In the genomic region with DNA sequence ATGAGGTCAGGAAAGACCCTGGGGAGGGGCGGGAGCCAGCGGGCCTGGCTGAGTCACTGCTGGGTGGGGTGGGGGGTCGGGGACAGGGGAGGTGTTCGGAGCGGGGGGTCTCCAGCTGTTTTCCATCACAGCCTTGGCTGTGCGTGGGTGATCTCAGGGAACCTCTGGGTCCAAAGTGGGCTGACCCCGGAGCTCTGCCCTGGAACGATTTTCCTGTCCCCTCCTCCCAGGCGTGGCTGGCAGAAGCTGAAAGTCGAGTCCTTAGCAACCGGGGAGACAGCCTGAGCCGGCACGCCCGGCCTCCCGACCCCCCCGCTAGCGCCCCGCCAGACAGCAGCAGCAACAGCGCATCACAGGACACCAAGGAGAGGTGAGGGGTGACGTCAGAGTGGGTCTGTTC, we compare ENCODE assay signal across 33 cellular contexts. TPM values are rescaled to one million over a fixed set of nuclear protein-coding genes. Genes with fewer than 3 reads are reported as not detected.
DNase-seq lines count a peak whose midpoint lies in the region; ATAC-seq and TF ChIP-seq lines count a peak whose summit lies in the region.
"Had no signal": no experiment of that assay in that cellular context is flagged by ENCODE, and none has a peak within 500 bp of the region (broad histone marks: within the 10 kb centered on the region; RNA-seq: fewer than 3 reads in every experiment).

No MANE protein-coding gene starts in this region.

- BruUV-seq in MCF 10A (replicated peaks; lab: Mats Ljungman, UMichigan) (no TSS peak), mammary epithelial cell (replicated peaks; lab: Mats Ljungman, UMichigan) (no TSS peak)

- H3K9ac ChIP-seq in mammary epithelial cell (ENCODE audit: insufficient read depth, low read length), result no peak overlapping the region

- CTCF ChIA-PET in MCF 10A (lab: Yijun Ruan, JAX), result no interaction called here
- CTCF ChIA-PET in mammary epithelial cell (lab: Charles Lee; ENCODE audit: low non-redundant PET), result no interaction called here

- H3K4me2 ChIP-seq in mammary epithelial cell (ENCODE audit: insufficient read depth, low read depth, low read length), result no peak overlapping the region

- ATAC-seq in gastroesophageal sphincter, result peak; percentile 60
- ATAC-seq in mucosa of descending colon, result no peak
- ATAC-seq in upper lobe of right lung, result no peak
- no peak for ATAC-seq in activated T-cell treated with anti-CD3 and anti-CD28 coated beads, Interleukin-2, amount 50 U/mL, for 72 hours (replicated peaks in 1 of 2)
- ATAC-seq: esophagus mucosa, left lung, SK-N-SH treated with all-trans-retinoic acid at 6 μM for 48 hours had no signal

- no peaks in the 10 kb centered on the region for H4K20me1 ChIP-seq in mammary epithelial cell (ENCODE audit: insufficient read depth, low read length)

- intact Hi-C loops in MCF 10A (cut with micrococcal nuclease) (no loop called here), mammary epithelial cell (cut with micrococcal nuclease) (no loop called here), mucosa of descending colon (cut with DNase I, micrococcal nuclease) (no loop called here), upper lobe of right lung (cut with DNase I) (loop anchor here (10.0 kb wide), 1 partner anchor 115 kb away; no protein-coding TSS in a partner anchor)

- no peaks in the 10 kb centered on the region for H3K9me3 Mint-ChIP-seq in MCF 10A (ENCODE audit: unreplicated experiment)
- H3K9me3 Mint-ChIP-seq in activated T-cell treated with anti-CD3 and anti-CD28 coated beads, Interleukin-2, amount 50 U/mL, for 72 hours, result no peaks in the 10 kb centered on the region
- H3K9me3 Mint-ChIP-seq: activated B cell treated with CpG ODN at 0.5 μM for 24 hours; activated naive CD8-positive, alpha-beta T cell treated with anti-CD3 and anti-CD28 coated beads, Interleukin-2, amount 10 ng/mL, durations not matched to agents 7 days and 5 days; IgD-negative memory B cell had no signal

- in situ Hi-C loops in mammary epithelial cell (cut with MboI; ENCODE audit: low sequenced_read_pairs in 2 of 2), result no loop called here

- H3K9me3 ChIP-seq in mammary epithelial cell (replicated peaks; ENCODE audit: insufficient read depth, low read length) (no peaks in the 10 kb centered on the region), gastroesophageal sphincter (no peaks in the 10 kb centered on the region), mucosa of descending colon (no peaks in the 10 kb centered on the region), upper lobe of right lung (no peaks in the 10 kb centered on the region)
- H3K9me3 ChIP-seq: left lung, tibial nerve had no signal

- H3K4me3 ChIP-seq in mammary epithelial cell (replicated peaks in 1 of 3; ENCODE audit: insufficient read depth in 1 of 3, low read depth in 2 of 3, low read length in 3 of 3) (no peak overlapping the region), gastroesophageal sphincter (no peak overlapping the region), mucosa of descending colon (no peak overlapping the region), upper lobe of right lung (no peak overlapping the region)
- H3K4me3 ChIP-seq: left lung, skin epidermis, tibial nerve had no signal

- H3K79me2 ChIP-seq in mammary epithelial cell (ENCODE audit: insufficient read depth, low read length), result peaks cover 11% of the 10 kb centered on the region

- no peak for TF ChIP-seq CTCF in MCF 10A (IDR thresholded peaks at IDR 0.05; ENCODE audit: unreplicated experiment)
- no peak for TF ChIP-seq CTCF in mammary epithelial cell (conservative IDR thresholded peaks at IDR 0.05 in 1 of 2, IDR thresholded peaks at IDR 0.05 in 1 of 2; ENCODE audit: extremely low read depth in 1 of 2, insufficient read depth in 1 of 2, low read depth in 1 of 2, low read length in 2 of 2)
- TF ChIP-seq CTCF in gastroesophageal sphincter (IDR thresholded peaks at IDR 0.05), result no peak
- TF ChIP-seq CTCF in mucosa of descending colon (IDR thresholded peaks at IDR 0.05), result no peak
- TF ChIP-seq CTCF in upper lobe of right lung (IDR thresholded peaks at IDR 0.05), result no peak

- H3K27ac ChIP-seq in mammary epithelial cell (ENCODE audit: insufficient read depth, low read depth, low read length) (no peak overlapping the region), gastroesophageal sphincter (peak overlapping the region in 3 of 4 donors; percentile 56 to 67 (median 59)), upper lobe of right lung (no peak overlapping the region)
- H3K27ac ChIP-seq: HL-60 had no signal

- dilution Hi-C loops in mammary epithelial cell (cut with HindIII; ENCODE audit: low sequenced_read_pairs), result no loop called here

- peak overlapping the region; percentile 71 for H3K27ac Mint-ChIP-seq in MCF 10A (ENCODE audit: low read depth, unreplicated experiment)
- H3K27ac Mint-ChIP-seq in activated T-cell treated with anti-CD3 and anti-CD28 coated beads, Interleukin-2, amount 50 U/mL, for 72 hours, result no peak overlapping the region
- H3K27ac Mint-ChIP-seq: activated B cell treated with CpG ODN at 0.5 μM for 24 hours; activated naive CD8-positive, alpha-beta T cell treated with anti-CD3 and anti-CD28 coated beads, Interleukin-2, amount 10 ng/mL, durations not matched to agents 7 days and 5 days had no signal

- DNase-seq in MCF 10A (ENCODE audit: unreplicated experiment) (no peak), mammary epithelial cell (no peak), mucosa of descending colon (peak in 2 of 3 donors; percentile 49 to 64), upper lobe of right lung (peak; percentile 65), GOT3 (lab: John Stamatoyannopoulos, UW) (no peak), NCI-H2171 treated with DMSO at 0.1 percent for 48 hours (lab: John Stamatoyannopoulos, UW) (no peak)
- no peak for DNase-seq in activated T-cell treated with anti-CD3 and anti-CD28 coated beads, Interleukin-2, amount 50 U/mL, for 72 hours
- DNase-seq: 8988T; activated B cell treated with CpG ODN at 0.5 μM for 24 hours; activated CD4-positive, alpha-beta T cell treated with anti-CD3 and anti-CD28 coated beads, Interleukin-2, amount 50 U/mL, for 4 hours; activated CD8-positive, alpha-beta memory T cell treated with anti-CD3 and anti-CD28 coated beads, Interleukin-2, amount 50 U/mL, for 48 hours; activated effector memory CD4-positive, alpha-beta T cell treated with Interleukin-2 at 50 U/mL for 16 hours; activated naive CD8-positive, alpha-beta T cell treated with anti-CD3 and anti-CD28 coated beads, Interleukin-2, amount 10 ng/mL, durations not matched to agents 7 days and 5 days; cerebellar nuclear complex; COR-L47; glutamatergic neuron; left lung; NCI-H1417; NCI-H2081 treated with DMSO at 0.1 percent for 48 hours; NCI-H510A treated with DMSO at 0.1 percent for 48 hours; stimulated activated CD4-positive, alpha-beta T cell treated with anti-CD3 and anti-CD28 coated beads, Interleukin-2, amount 100 ng/mL, for 24 hours; stimulated activated naive CD4-positive, alpha-beta T cell; T-helper 9 cell had no signal

- H3K36me3 ChIP-seq in mammary epithelial cell (ENCODE audit: insufficient read depth, low read length) (peaks cover 28% of the 10 kb centered on the region), gastroesophageal sphincter (peaks cover 0 to 71% of the 10 kb centered on the region in 2 donors), mucosa of descending colon (ENCODE audit: low read depth) (no peaks in the 10 kb centered on the region), upper lobe of right lung (peaks cover 71% of the 10 kb centered on the region)

- H3K4me1 Mint-ChIP-seq in MCF 10A (ENCODE audit: insufficient read depth, unreplicated experiment), result peaks cover 7% of the 10 kb centered on the region
- H3K4me1 Mint-ChIP-seq in activated T-cell treated with anti-CD3 and anti-CD28 coated beads, Interleukin-2, amount 50 U/mL, for 72 hours (ENCODE audit: low read depth), result peaks cover 10% of the 10 kb centered on the region

- H3K4me3 Mint-ChIP-seq in MCF 10A (ENCODE audit: unreplicated experiment), result no peak overlapping the region
- H3K4me3 Mint-ChIP-seq in activated T-cell treated with anti-CD3 and anti-CD28 coated beads, Interleukin-2, amount 50 U/mL, for 72 hours, result no peak overlapping the region
- H3K4me3 Mint-ChIP-seq: activated B cell treated with CpG ODN at 0.5 μM for 24 hours; activated naive CD8-positive, alpha-beta T cell treated with anti-CD3 and anti-CD28 coated beads, Interleukin-2, amount 10 ng/mL, durations not matched to agents 7 days and 5 days; IgD-negative memory B cell had no signal

- WGBS in mammary epithelial cell (ENCODE audit: low coverage, missing lambda C conversion rate), result 74% methylated on average over 13 of the region's 20 CpGs
- WGBS in gastroesophageal sphincter (ENCODE audit: low coverage in 1 of 2), 2 donors, result no CpG with 5 or more reads among the region's 20 CpGs

- peaks cover 98% of the 10 kb centered on the region for H3K36me3 Mint-ChIP-seq in MCF 10A (ENCODE audit: insufficient read depth, unreplicated experiment)
- H3K36me3 Mint-ChIP-seq in activated T-cell treated with anti-CD3 and anti-CD28 coated beads, Interleukin-2, amount 50 U/mL, for 72 hours (ENCODE audit: insufficient read depth in 2 of 2), result peaks cover 7 to 20% of the 10 kb centered on the region in 2 donors

- H3K4me1 ChIP-seq in mammary epithelial cell (ENCODE audit: insufficient read depth, low read length) (peaks cover 7% of the 10 kb centered on the region), gastroesophageal sphincter (peaks cover 0 to 32% (median 19%) of the 10 kb centered on the region in 3 donors), mucosa of descending colon (ENCODE audit: low read depth) (peaks cover 26% of the 10 kb centered on the region), upper lobe of right lung (peaks cover 7% of the 10 kb centered on the region)

- no peak for TF ChIP-seq POLR2A in gastroesophageal sphincter (IDR thresholded peaks at IDR 0.05)

- no peaks in the 10 kb centered on the region for H3K27me3 Mint-ChIP-seq in MCF 10A (ENCODE audit: insufficient read depth, unreplicated experiment)
- H3K27me3 Mint-ChIP-seq in activated T-cell treated with anti-CD3 and anti-CD28 coated beads, Interleukin-2, amount 50 U/mL, for 72 hours (ENCODE audit: low read depth), result no peaks in the 10 kb centered on the region
- H3K27me3 Mint-ChIP-seq: activated B cell treated with CpG ODN at 0.5 μM for 24 hours; activated naive CD8-positive, alpha-beta T cell treated with anti-CD3 and anti-CD28 coated beads, Interleukin-2, amount 10 ng/mL, durations not matched to agents 7 days and 5 days; IgD-negative memory B cell had no signal

- H3K27me3 ChIP-seq in mammary epithelial cell (ENCODE audit: insufficient read depth, low read length) (no peaks in the 10 kb centered on the region), gastroesophageal sphincter (no peaks in the 10 kb centered on the region), upper lobe of right lung (no peaks in the 10 kb centered on the region)
- H3K27me3 ChIP-seq: left lung, tibial nerve had no signal

- POLR2A ChIA-PET in MCF 10A (lab: Yijun Ruan, JAX), result interaction anchor here (1.4 kb wide), 1 partner anchor 16 kb away, joined by 3 read pairs; no protein-coding TSS in a partner anchor

- TF ChIP-seq EP300 in gastroesophageal sphincter (IDR thresholded peaks at IDR 0.05), result no peak

- H2AFZ ChIP-seq in mammary epithelial cell (ENCODE audit: low read depth, low read length), result no peak overlapping the region

RNA-seq across cellular contexts. Expression of a gene that starts 10.6 kb away (rescaled TPM):
- total RNA-seq in MCF 10A (2022), result 45.4 and 49.7 TPM in 2 replicates
- 10 to 100 TPM; 45.0 to 73.3 TPM for total RNA-seq in mammary epithelial cell
- polyA plus RNA-seq in mammary epithelial cell, result 46.8 TPM
- polyA minus RNA-seq in mammary epithelial cell, result 28.9 TPM
- total RNA-seq in gastroesophageal sphincter, result 100 to 1,000 TPM in 3 of 4 donors, 10 to 100 TPM in 1; 94.1 to 129 (median 104) TPM
- total RNA-seq in mucosa of descending colon, result 100 to 1,000 TPM in 1 of 3 donors, 10 to 100 TPM in 2; 72.8 to 121 (median 79.5) TPM
- total RNA-seq in upper lobe of right lung, result 88.1 TPM
- 10 to 100 TPM; 49.0 to 68.4 TPM for total RNA-seq in activated T-cell treated with anti-CD3 and anti-CD28 coated beads, Interleukin-2, amount 50 U/mL, for 72 hours

RNA-seq across cellular contexts. Expression of a gene that starts 12.7 kb away (rescaled TPM):
- total RNA-seq in MCF 10A (2022) (115 and 124 TPM in 2 replicates), mammary epithelial cell (10 to 100 TPM; 50.2 to 95.9 TPM), gastroesophageal sphincter (10 to 100 TPM; 44.0 to 68.8 (median 60.1) TPM), mucosa of descending colon (100 to 1,000 TPM in 1 of 3 donors, 10 to 100 TPM in 2; 74.8 to 115 (median 89.2) TPM), upper lobe of right lung (81.2 TPM)
- 75.9 TPM for polyA plus RNA-seq in mammary epithelial cell
- 230 TPM for polyA minus RNA-seq in mammary epithelial cell
- 100 to 1,000 TPM; 130 to 162 TPM for total RNA-seq in activated T-cell treated with anti-CD3 and anti-CD28 coated beads, Interleukin-2, amount 50 U/mL, for 72 hours

RNA-seq across cellular contexts. Expression of a gene that starts 17.2 kb away (rescaled TPM):
- total RNA-seq in MCF 10A (2022), result 28.5 and 76.7 TPM in 2 replicates
- total RNA-seq in mammary epithelial cell, result 10 to 100 TPM; 59.0 to 95.1 TPM
- polyA plus RNA-seq in mammary epithelial cell, result 31.9 TPM
- polyA minus RNA-seq in mammary epithelial cell, result 31.9 TPM
- total RNA-seq in gastroesophageal sphincter, result 1 to 10 TPM in 2 of 4 donors, under 1 TPM in 1, not detected in 1; 0.78 to 5.8 (median 1.7) TPM
- 10 to 100 TPM; 26.4 to 80.5 (median 40.5) TPM for total RNA-seq in mucosa of descending colon
- total RNA-seq in upper lobe of right lung, result 26.0 TPM
- total RNA-seq in activated T-cell treated with anti-CD3 and anti-CD28 coated beads, Interleukin-2, amount 50 U/mL, for 72 hours, result 10 to 100 TPM; 19.9 to 24.5 TPM
- total RNA-seq: M059J, RPMI7951 had no signal

RNA-seq across cellular contexts. Expression of a gene that starts 22.4 kb away (rescaled TPM):
- total RNA-seq in MCF 10A (2022) (not detected in 2 replicates), mammary epithelial cell (under 1 TPM; 0.17 to 0.96 TPM), gastroesophageal sphincter (1 to 10 TPM; 2.3 to 7.8 (median 5.7) TPM), mucosa of descending colon (10 to 100 TPM in 2 of 3 donors, 1 to 10 TPM in 1; 6.0 to 12.3 (median 10.7) TPM), upper lobe of right lung (31.6 TPM)
- not detected for polyA plus RNA-seq in mammary epithelial cell
- not detected for polyA minus RNA-seq in mammary epithelial cell
- 100 to 1,000 TPM; 111 to 114 TPM for total RNA-seq in activated T-cell treated with anti-CD3 and anti-CD28 coated beads, Interleukin-2, amount 50 U/mL, for 72 hours
- total RNA-seq: M059J had no signal
- polyA plus RNA-seq: neural cell had no signal

RNA-seq across cellular contexts. Expression of a gene that starts 29.6 kb away (rescaled TPM):
- 842 and 872 TPM in 2 replicates for total RNA-seq in MCF 10A (2022)
- total RNA-seq in mammary epithelial cell, result 100 to 1,000 TPM in 1 of 2 donors, 10 to 100 TPM in 1; 20.5 to 122 TPM
- 142 TPM for polyA plus RNA-seq in mammary epithelial cell
- 403 TPM for polyA minus RNA-seq in mammary epithelial cell
- total RNA-seq in gastroesophageal sphincter, result 100 to 1,000 TPM; 246 to 757 (median 594) TPM
- 100 to 1,000 TPM in 2 of 3 donors, 10 to 100 TPM in 1; 42.2 to 473 (median 261) TPM for total RNA-seq in mucosa of descending colon
- total RNA-seq in upper lobe of right lung, result 1,129 TPM
- total RNA-seq in activated T-cell treated with anti-CD3 and anti-CD28 coated beads, Interleukin-2, amount 50 U/mL, for 72 hours, result 1 to 10 TPM; 1.8 to 2.5 TPM
- polyA plus RNA-seq: IgD-negative memory B cell, neural cell had no signal

Comparison
In these comparisons a context has a peak if more than half of its experiments do, and no peak if none do; other contexts are left out.
1. DNase-seq: peak in mucosa of descending colon (2 of 3) and upper lobe of right lung (single experiment); none in MCF 10A (single experiment), mammary epithelial cell (single experiment), activated T-cell treated with anti-CD3 and anti-CD28 coated beads, Interleukin-2, amount 50 U/mL, for 72 hours (0 of 2), GOT3 (single experiment) and NCI-H2171 treated with DMSO at 0.1 percent for 48 hours (single experiment).
2. H3K27ac ChIP-seq: peak in gastroesophageal sphincter (3 of 4); none in mammary epithelial cell (single experiment) and upper lobe of right lung (single experiment).